Comparison of ENCODE assay signal across 18 cellular contexts in genomic region chr5:142849880-142850279, GRCh38.
A peak's percentile ranks its signal among the peaks of the same experiment; 100 is the strongest.
DNase-seq lines count a peak whose midpoint lies in the region; ATAC-seq, FAIRE-seq and TF ChIP-seq lines count a peak whose summit lies in the region.
"Had no signal": no experiment of that assay in that cellular context is flagged by ENCODE, and none has a peak within 500 bp of the region (broad histone marks: within the 10 kb centered on the region; RNA-seq: fewer than 3 reads in every experiment).

No MANE protein-coding gene starts in this region.

- no peak overlapping the region for H3K4me2 ChIP-seq in H1 (ENCODE audit: insufficient read depth in 1 of 2, low read depth in 2 of 2, low read length in 2 of 2)

- H3K4ac ChIP-seq in H1 (replicated peaks; ENCODE audit: insufficient read length, low read depth, low read length), result no peak overlapping the region

- H3K4me1 Mint-ChIP-seq in activated CD4-positive, alpha-beta T cell treated with anti-CD3 and anti-CD28 coated beads, Interleukin-2, amount 10 ng/mL, durations not matched to agents 7 days and 5 days, result peaks cover 24% of the 10 kb centered on the region
- peaks cover 40% of the 10 kb centered on the region for H3K4me1 Mint-ChIP-seq in stimulated activated naive CD8-positive, alpha-beta T cell treated with anti-CD3 and anti-CD28 coated beads, Interleukin-15, amount 100 ng/mL, for 72 hours

- H4K91ac ChIP-seq in H1 (replicated peaks; ENCODE audit: insufficient read length, low read length), result no peak overlapping the region

- CTCF ChIA-PET in activated CD4-positive, alpha-beta T cell treated with anti-CD3 and anti-CD28 coated beads, Interleukin-2, amount 10 ng/mL, durations not matched to agents 7 days and 5 days (lab: Charles Lee), result interaction anchor here (1.4 to 1.9 kb wide), 2 partner anchors 11 to 101 kb away, joined by 4 to 7 read pairs; no protein-coding TSS in a partner anchor
- CTCF ChIA-PET in Panc1 (lab: Charles Lee), result no interaction called here
- CTCF ChIA-PET in H1 (lab: Charles Lee; ENCODE audit: partially characterized antibody), result interaction anchor here (0.7 to 1.6 kb wide), 3 partner anchors 10 to 137 kb away, joined by 3 to 4 read pairs (median 4); no protein-coding TSS in a partner anchor

- no peak for DNase-seq in activated CD4-positive, alpha-beta T cell treated with anti-CD3 and anti-CD28 coated beads, Interleukin-2, amount 10 ng/mL, durations not matched to agents 7 days and 5 days
- no peak for DNase-seq in activated CD4-positive, alpha-beta T cell treated with anti-CD3 and anti-CD28 coated beads, Interleukin-2, amount 50 U/mL, for 1 hour
- DNase-seq in Panc1 (ENCODE audit: low read depth, low spot score) (no peak), H1 (ENCODE audit: low read depth in 1 of 2, low spot score in 2 of 2) (no peak), cerebellar cortex (ENCODE audit: low spot score) (no peak)
- DNase-seq in stimulated activated naive CD8-positive, alpha-beta T cell treated with anti-CD3 and anti-CD28 coated beads, Interleukin-15, amount 100 ng/mL, for 72 hours, result no peak
- DNase-seq: EL, GOT3, MG63, NCI-H1417 treated with DMSO at 0.1 percent for 48 hours, NCI-H2029, NCI-H2171, NCI-H446, NCI-H69, SJCRH30 had no signal

- TF ChIP-seq CTCF in Panc1 (IDR thresholded peaks at IDR 0.05) (no peak), H1 (IDR thresholded peaks at IDR 0.05; ENCODE audit: control extremely low read depth in 1 of 3, insufficient read depth in 1 of 3, low read depth in 1 of 3, low read length in 3 of 3) (peak in 1 of 3 experiments; percentile 7; a peak in 1 of 4 replicates), neutrophil (IDR thresholded peaks at IDR 0.05) (no peak)

- peaks cover 68% of the 10 kb centered on the region for H3K4me1 ChIP-seq in Panc1 (ENCODE audit: control insufficient read depth, insufficient read depth, low read length)
- peaks cover 0 to 22% (median 10%) of the 10 kb centered on the region in 4 experiments; a peak in 5 of 7 replicates for H3K4me1 ChIP-seq in H1 (replicated peaks in 1 of 4; ENCODE audit: control insufficient read depth in 3 of 4, insufficient read depth in 4 of 4, low read length in 3 of 4)
- H3K4me1 ChIP-seq in neutrophil (ENCODE audit: control insufficient read depth in 1 of 2, insufficient read depth in 1 of 2, low read depth in 1 of 2, low read length in 1 of 2), result peaks cover 21 to 28% of the 10 kb centered on the region in 2 experiments

- H3K14ac ChIP-seq in H1 (ENCODE audit: insufficient read length), result no peak overlapping the region

- no peak overlapping the region for H3K56ac ChIP-seq in H1 (replicated peaks; ENCODE audit: insufficient read length, low read depth, low read length)

- H3K79me2 ChIP-seq in H1 (ENCODE audit: control insufficient read depth in 1 of 2, insufficient read depth in 2 of 2, low read length in 2 of 2), result peaks cover 0 to 46% of the 10 kb centered on the region in 2 experiments; a peak in 3 of 4 replicates

- no peak overlapping the region for H3K9ac ChIP-seq in H1 (replicated peaks in 1 of 4; ENCODE audit: extremely low read depth in 1 of 4, low read depth in 3 of 4, low read length in 3 of 4)

- no peaks in the 10 kb centered on the region for H3K27me3 Mint-ChIP-seq in activated CD4-positive, alpha-beta T cell treated with anti-CD3 and anti-CD28 coated beads, Interleukin-2, amount 10 ng/mL, durations not matched to agents 7 days and 5 days
- no peaks in the 10 kb centered on the region for H3K27me3 Mint-ChIP-seq in stimulated activated naive CD8-positive, alpha-beta T cell treated with anti-CD3 and anti-CD28 coated beads, Interleukin-15, amount 100 ng/mL, for 72 hours

- H2BK5ac ChIP-seq in H1 (ENCODE audit: low read depth, low read length), result no peak overlapping the region

- H3K27ac ChIP-seq in Panc1 (ENCODE audit: low read length) (peak overlapping the region; percentile 50; the same call in 1 of the 2 replicates), H1 (ENCODE audit: low read depth, low read length) (no peak overlapping the region), neutrophil (peak overlapping the region; percentile 56)
- H3K27ac ChIP-seq: RWPE1, SJCRH30 had no signal

- H3K27me3 ChIP-seq in Panc1 (ENCODE audit: control insufficient read depth, insufficient read depth, low read length) (no peaks in the 10 kb centered on the region), H1 (replicated peaks in 1 of 4; ENCODE audit: control insufficient read depth in 3 of 4, extremely low read depth in 1 of 4, insufficient read depth in 3 of 4, low read length in 3 of 4) (no peaks in the 10 kb centered on the region), neutrophil (no peaks in the 10 kb centered on the region)
- H3K27me3 ChIP-seq: MG63, SJCRH30 had no signal

- H3K23me2 ChIP-seq in H1 (ENCODE audit: low read depth, low read length), result no peaks in the 10 kb centered on the region

- H2BK15ac ChIP-seq in H1 (ENCODE audit: low read length), result no peak overlapping the region; the same call in 1 of the 2 replicates

- no peak for TF ChIP-seq RAD21 in H1 (IDR thresholded peaks at IDR 0.05 in 1 of 2, conservative IDR thresholded peaks at IDR 0.05 in 1 of 2; ENCODE audit: low read depth in 2 of 2, low read length in 2 of 2)

- ATAC-seq in Panc1 (peak; percentile 47), HG02642 (IDR thresholded peaks at IDR 0.05; ENCODE audit: poor library complexity, unreplicated experiment) (no peak)
- ATAC-seq in stimulated activated naive CD8-positive, alpha-beta T cell treated with anti-CD3 and anti-CD28 coated beads, Interleukin-15, amount 100 ng/mL, for 72 hours, result no peak

- H3K36me3 ChIP-seq in Panc1 (ENCODE audit: control insufficient read depth, insufficient read depth, low read length) (no peaks in the 10 kb centered on the region), H1 (ENCODE audit: control insufficient read depth in 2 of 4, insufficient read depth in 4 of 4, low read length in 3 of 4) (no peaks in the 10 kb centered on the region), neutrophil (no peaks in the 10 kb centered on the region)
- H3K36me3 ChIP-seq: MG63, SJCRH30 had no signal

- H4K20me1 ChIP-seq in H1 (replicated peaks in 1 of 2; ENCODE audit: control insufficient read depth in 1 of 2, insufficient read depth in 2 of 2, low read length in 2 of 2), result no peaks in the 10 kb centered on the region

- in situ Hi-C loops in Panc1 (cut with HindIII; ENCODE audit: low pct_unique_long_range_greater_than_20kb, low sequenced_read_pairs), result no loop called here

- H2BK20ac ChIP-seq in H1 (ENCODE audit: low read length), result no peak overlapping the region

- 0 out of 2 replicates have a peak overlapping the region, but pooled peaks have one; percentile 55 for H2BK12ac ChIP-seq in H1 (ENCODE audit: low read depth, low read length)

- H3K27ac Mint-ChIP-seq in activated CD4-positive, alpha-beta T cell treated with anti-CD3 and anti-CD28 coated beads, Interleukin-2, amount 10 ng/mL, durations not matched to agents 7 days and 5 days, result peak overlapping the region; percentile 9
- no peak overlapping the region for H3K27ac Mint-ChIP-seq in stimulated activated naive CD8-positive, alpha-beta T cell treated with anti-CD3 and anti-CD28 coated beads, Interleukin-15, amount 100 ng/mL, for 72 hours

- POLR2A ChIA-PET in activated CD4-positive, alpha-beta T cell treated with anti-CD3 and anti-CD28 coated beads, Interleukin-2, amount 10 ng/mL, durations not matched to agents 7 days and 5 days (lab: Charles Lee), result no interaction called here
- POLR2A ChIA-PET in Panc1 (lab: Charles Lee), result no interaction called here
- POLR2A ChIA-PET in H1 (lab: Charles Lee; ENCODE audit: partially characterized antibody), result interaction anchor here (1.4 kb wide), 1 partner anchor 14 kb away, joined by 6 read pairs; no protein-coding TSS in a partner anchor

- no peak for TF ChIP-seq POLR2A in H1 (IDR thresholded peaks at IDR 0.05; ENCODE audit: control extremely low read depth in 1 of 2, low read depth in 2 of 2, low read length in 2 of 2)

- H3K4me3 Mint-ChIP-seq in activated CD4-positive, alpha-beta T cell treated with anti-CD3 and anti-CD28 coated beads, Interleukin-2, amount 10 ng/mL, durations not matched to agents 7 days and 5 days, result no peak overlapping the region
- no peak overlapping the region for H3K4me3 Mint-ChIP-seq in stimulated activated naive CD8-positive, alpha-beta T cell treated with anti-CD3 and anti-CD28 coated beads, Interleukin-15, amount 100 ng/mL, for 72 hours

- H3K36me3 Mint-ChIP-seq in activated CD4-positive, alpha-beta T cell treated with anti-CD3 and anti-CD28 coated beads, Interleukin-2, amount 10 ng/mL, durations not matched to agents 7 days and 5 days (ENCODE audit: low read depth), result no peaks in the 10 kb centered on the region

- H3K23ac ChIP-seq in H1 (ENCODE audit: insufficient read length), result no peak overlapping the region

- TF ChIP-seq EP300 in H1 (IDR thresholded peaks at IDR 0.05; ENCODE audit: borderline replicate concordance in 1 of 2, low read depth in 2 of 2, low read length in 2 of 2), result no peak

- FAIRE-seq in H1 (lab: Jason Lieb, UNC), result no peak

- BruUV-seq in Panc1 (replicated peaks; lab: Mats Ljungman, UMichigan), result no TSS peak

- H2AK5ac ChIP-seq in H1 (ENCODE audit: low read depth, low read length), result peak overlapping the region; percentile 17; the same call in 1 of the 2 replicates

- H2AFZ ChIP-seq in H1 (ENCODE audit: low read length), result no peak overlapping the region

- no peak overlapping the region for H4K8ac ChIP-seq in H1 (ENCODE audit: extremely low read depth, insufficient read depth, low read length)

- H3K4me3 ChIP-seq in Panc1 (ENCODE audit: low read depth in 2 of 2, low read length in 2 of 2) (no peak overlapping the region), H1 (ENCODE audit: extremely low read depth in 1 of 4, insufficient read depth in 2 of 4, low read depth in 3 of 4, low read length in 4 of 4) (no peak overlapping the region), neutrophil (ENCODE audit: low read depth in 1 of 2, low read length in 1 of 2) (no peak overlapping the region)
- H3K4me3 ChIP-seq: MG63, SJCRH30 had no signal

- H3K9me3 Mint-ChIP-seq in activated CD4-positive, alpha-beta T cell treated with anti-CD3 and anti-CD28 coated beads, Interleukin-2, amount 10 ng/mL, durations not matched to agents 7 days and 5 days, result no peaks in the 10 kb centered on the region
- no peaks in the 10 kb centered on the region for H3K9me3 Mint-ChIP-seq in stimulated activated naive CD8-positive, alpha-beta T cell treated with anti-CD3 and anti-CD28 coated beads, Interleukin-15, amount 100 ng/mL, for 72 hours

- H2BK120ac ChIP-seq in H1 (replicated peaks; ENCODE audit: low read depth, low read length), result no peak overlapping the region

- 82% methylated on average over 3 of the region's 3 CpGs; no CpG with 5 or more reads in 1 of the 2 experiments for WGBS in H1 (ENCODE audit: extremely low coverage in 1 of 2, insufficient coverage in 1 of 2, insufficient read length in 1 of 2, insufficient replicate concordance in 2 of 2, low coverage in 1 of 2, low lambda C conversion rate in 2 of 2, missing lambda C conversion rate in 1 of 2), 2 experiments

- H3K79me1 ChIP-seq in H1 (ENCODE audit: low read depth, low read length), result peaks cover 5% of the 10 kb centered on the region; the same call in 1 of the 2 replicates

- H3K9me3 ChIP-seq in Panc1 (ENCODE audit: control insufficient read depth, insufficient read depth, low read depth, low read length) (no peaks in the 10 kb centered on the region), H1 (ENCODE audit: insufficient read depth in 2 of 2, low read depth in 1 of 2, low read length in 1 of 2) (no peaks in the 10 kb centered on the region), neutrophil (no peaks in the 10 kb centered on the region)
- H3K9me3 ChIP-seq: MG63, SJCRH30 had no signal

- H4K5ac ChIP-seq in H1 (ENCODE audit: insufficient read length, low read depth, low read length), result no peak overlapping the region

- no peak overlapping the region for H3K18ac ChIP-seq in H1 (ENCODE audit: extremely low read depth, low read length)

- intact Hi-C loops in Panc1 (cut with micrococcal nuclease; ENCODE audit: unreplicated experiment), result no loop called here
